In the genomic region with DNA sequence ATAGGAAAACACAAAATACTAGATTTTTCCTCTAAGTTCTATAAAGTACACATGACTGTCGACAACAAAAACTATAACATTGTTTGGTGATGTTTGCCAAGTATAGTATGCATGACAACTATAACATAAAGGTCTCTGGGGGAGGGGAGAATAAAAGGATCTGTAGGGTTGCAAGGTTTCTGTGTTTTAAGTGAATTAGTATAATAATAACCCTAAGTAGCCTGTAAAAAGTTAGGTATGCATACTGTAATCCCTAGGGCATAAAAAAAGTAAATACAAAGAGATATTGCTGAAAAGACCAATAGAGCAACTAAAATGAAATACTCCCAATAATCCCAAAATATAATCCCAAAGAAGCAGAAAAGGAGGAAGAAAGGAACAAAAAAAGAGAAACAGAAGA, we compare ENCODE assay signal across 26 cellular contexts. TPM values are rescaled to one million over a fixed set of nuclear protein-coding genes. Genes with fewer than 3 reads are reported as not detected.
DNase-seq lines count a peak whose midpoint lies in the region; ATAC-seq, FAIRE-seq and TF ChIP-seq lines count a peak whose summit lies in the region.
"Had no signal": no experiment of that assay in that cellular context is flagged by ENCODE, and none has a peak within 500 bp of the region (broad histone marks: within the 10 kb centered on the region; RNA-seq: fewer than 3 reads in every experiment).

No MANE protein-coding gene starts in this region.

- no peak for ATAC-seq in activated T-cell treated with anti-CD3 and anti-CD28 coated beads, Interleukin-2, amount 50 U/mL, for 72 hours (replicated peaks in 1 of 2)
- ATAC-seq in activated T-cell treated with anti-CD3 and anti-CD28 coated beads, Interleukin-2, amount 50 U/mL, for 4 hours: no peak
- no peak for ATAC-seq in central memory CD8-positive, alpha-beta T cell (replicated peaks; ENCODE audit: extremely low read depth, poor library complexity, severe bottlenecking)
- no peak for ATAC-seq in stimulated activated effector memory CD8-positive, alpha-beta T cell treated with anti-CD3 and anti-CD28 coated beads, Interleukin-12 subunit alpha, Interleukin-12 subunit beta, amount 100 ng/mL, for 72 hours
- ATAC-seq: PC-3, SK-N-SH treated with all-trans-retinoic acid at 6 μM for 48 hours had no signal

- FAIRE-seq in D721Med (lab: Jason Lieb, UNC): no peak
- FAIRE-seq: H54, HTR-8/SVneo had no signal

- peak overlapping the region; percentile 39 for H3K27ac Mint-ChIP-seq in activated T-cell treated with anti-CD3 and anti-CD28 coated beads, Interleukin-2, amount 50 U/mL, for 72 hours
- H3K27ac Mint-ChIP-seq in central memory CD8-positive, alpha-beta T cell (ENCODE audit: low read depth): peak overlapping the region; percentile 17
- peak overlapping the region; percentile 0 for H3K27ac Mint-ChIP-seq in stimulated activated effector memory CD8-positive, alpha-beta T cell treated with anti-CD3 and anti-CD28 coated beads, Interleukin-12 subunit alpha, Interleukin-12 subunit beta, amount 100 ng/mL, for 72 hours

- H3K4me3 ChIP-seq in HUES64 (ENCODE audit: low read length): peak overlapping the region; percentile 13; the same call in 1 of the 2 replicates

- peak overlapping the region in 1 of 2 donors; percentile 6 for H3K4me3 Mint-ChIP-seq in activated T-cell treated with anti-CD3 and anti-CD28 coated beads, Interleukin-2, amount 50 U/mL, for 72 hours
- no peak overlapping the region for H3K4me3 Mint-ChIP-seq in activated T-cell treated with anti-CD3 and anti-CD28 coated beads, Interleukin-2, amount 50 U/mL, for 4 hours
- no peak overlapping the region for H3K4me3 Mint-ChIP-seq in central memory CD8-positive, alpha-beta T cell
- no peak overlapping the region for H3K4me3 Mint-ChIP-seq in stimulated activated effector memory CD8-positive, alpha-beta T cell treated with anti-CD3 and anti-CD28 coated beads, Interleukin-12 subunit alpha, Interleukin-12 subunit beta, amount 100 ng/mL, for 72 hours

- H3K9me3 Mint-ChIP-seq in activated T-cell treated with anti-CD3 and anti-CD28 coated beads, Interleukin-2, amount 50 U/mL, for 72 hours: no peaks in the 10 kb centered on the region
- H3K9me3 Mint-ChIP-seq in activated T-cell treated with anti-CD3 and anti-CD28 coated beads, Interleukin-2, amount 50 U/mL, for 4 hours: no peaks in the 10 kb centered on the region
- no peaks in the 10 kb centered on the region for H3K9me3 Mint-ChIP-seq in central memory CD8-positive, alpha-beta T cell
- H3K9me3 Mint-ChIP-seq in stimulated activated effector memory CD8-positive, alpha-beta T cell treated with anti-CD3 and anti-CD28 coated beads, Interleukin-12 subunit alpha, Interleukin-12 subunit beta, amount 100 ng/mL, for 72 hours: peaks cover 3% of the 10 kb centered on the region
- H3K9me3 Mint-ChIP-seq: CD8-positive, alpha-beta memory T cell had no signal

- 0 out of 2 replicates have a peak overlapping the region, but pooled peaks have one; percentile 17 for H3K9ac ChIP-seq in HUES64 (ENCODE audit: low read depth, low read length)

- no peaks in the 10 kb centered on the region for H3K36me3 ChIP-seq in HUES64 (ENCODE audit: insufficient read depth, low read length)

- H3K27me3 Mint-ChIP-seq in activated T-cell treated with anti-CD3 and anti-CD28 coated beads, Interleukin-2, amount 50 U/mL, for 72 hours (ENCODE audit: low read depth): no peaks in the 10 kb centered on the region
- no peaks in the 10 kb centered on the region for H3K27me3 Mint-ChIP-seq in activated T-cell treated with anti-CD3 and anti-CD28 coated beads, Interleukin-2, amount 50 U/mL, for 4 hours (ENCODE audit: low read depth)
- no peaks in the 10 kb centered on the region for H3K27me3 Mint-ChIP-seq in central memory CD8-positive, alpha-beta T cell
- H3K27me3 Mint-ChIP-seq: CD8-positive, alpha-beta memory T cell had no signal

- H3K4me1 ChIP-seq in HUES64 (ENCODE audit: insufficient read depth, low read length): peaks cover 45% of the 10 kb centered on the region
- H3K4me1 ChIP-seq: BE2C had no signal

- H3K9me3 ChIP-seq in HUES64 (ENCODE audit: insufficient read depth, low read depth, low read length): no peaks in the 10 kb centered on the region
- H3K9me3 ChIP-seq: BE2C had no signal

- H3K4me1 Mint-ChIP-seq in activated T-cell treated with anti-CD3 and anti-CD28 coated beads, Interleukin-2, amount 50 U/mL, for 72 hours (ENCODE audit: low read depth): peaks cover 89% of the 10 kb centered on the region
- peaks cover 90% of the 10 kb centered on the region for H3K4me1 Mint-ChIP-seq in activated T-cell treated with anti-CD3 and anti-CD28 coated beads, Interleukin-2, amount 50 U/mL, for 4 hours (ENCODE audit: low read depth)
- peaks cover 92% of the 10 kb centered on the region for H3K4me1 Mint-ChIP-seq in central memory CD8-positive, alpha-beta T cell
- H3K4me1 Mint-ChIP-seq in stimulated activated effector memory CD8-positive, alpha-beta T cell treated with anti-CD3 and anti-CD28 coated beads, Interleukin-12 subunit alpha, Interleukin-12 subunit beta, amount 100 ng/mL, for 72 hours: peaks cover 86% of the 10 kb centered on the region

- TF ChIP-seq CTCF in D721Med (IDR thresholded peaks at IDR 0.05; ENCODE audit: insufficient read depth, missing control alignments): no peak

- no peak for DNase-seq in activated T-cell treated with anti-CD3 and anti-CD28 coated beads, Interleukin-2, amount 50 U/mL, for 72 hours
- no peak for DNase-seq in activated T-cell treated with anti-CD3 and anti-CD28 coated beads, Interleukin-2, amount 50 U/mL, for 4 hours
- no peak for DNase-seq in central memory CD8-positive, alpha-beta T cell (ENCODE audit: low spot score in 2 of 2)
- no peak for DNase-seq in stimulated activated effector memory CD8-positive, alpha-beta T cell treated with anti-CD3 and anti-CD28 coated beads, Interleukin-12 subunit alpha, Interleukin-12 subunit beta, amount 100 ng/mL, for 72 hours (ENCODE audit: low spot score in 2 of 2)
- no peak for DNase-seq in stimulated activated CD4-positive, alpha-beta T cell treated with anti-CD3 and anti-CD28 coated beads, Interleukin-12 subunit alpha, Interleukin-12 subunit beta, amount 100 ng/mL, for 4 hours
- no peak for DNase-seq in NCI-H128 (lab: John Stamatoyannopoulos, UW; ENCODE audit: unreplicated experiment)
- no peak for DNase-seq in D721Med (ENCODE audit: insufficient read length, low spot score)
- DNase-seq: 8988T; BE2C; CD8-positive, alpha-beta memory T cell; DMS79; KBM-7; NCI-H1105 treated with DMSO at 0.1 percent for 48 hours; NCI-H187; NCI-H2107; NCI-H2227 treated with DMSO at 0.1 percent for 48 hours; NCI-H510A treated with DMSO at 0.1 percent for 48 hours; NCI-H82; PC-3; RPMI8226; SIG-M5 had no signal

- H3K36me3 Mint-ChIP-seq in activated T-cell treated with anti-CD3 and anti-CD28 coated beads, Interleukin-2, amount 50 U/mL, for 72 hours (ENCODE audit: insufficient read depth in 2 of 2): peaks cover 0 to 3% of the 10 kb centered on the region in 2 donors
- peaks cover 2% of the 10 kb centered on the region for H3K36me3 Mint-ChIP-seq in activated T-cell treated with anti-CD3 and anti-CD28 coated beads, Interleukin-2, amount 50 U/mL, for 4 hours (ENCODE audit: insufficient read depth)
- peaks cover 7% of the 10 kb centered on the region for H3K36me3 Mint-ChIP-seq in central memory CD8-positive, alpha-beta T cell (ENCODE audit: insufficient read depth)
- H3K36me3 Mint-ChIP-seq in stimulated activated effector memory CD8-positive, alpha-beta T cell treated with anti-CD3 and anti-CD28 coated beads, Interleukin-12 subunit alpha, Interleukin-12 subunit beta, amount 100 ng/mL, for 72 hours: no peaks in the 10 kb centered on the region

- H3K27ac ChIP-seq in HUES64 (ENCODE audit: low read depth, low read length): peak overlapping the region; percentile 77; the same call in 1 of the 2 replicates
- H3K27ac ChIP-seq: HL-60 had no signal

- WGBS in HUES64: no CpG with 5 or more reads among the region's 1 CpG

- H3K27me3 ChIP-seq in HUES64 (ENCODE audit: insufficient read depth, low read length): no peaks in the 10 kb centered on the region
- H3K27me3 ChIP-seq: BE2C had no signal

RNA-seq across cellular contexts. Expression of a gene that starts 14.6 kb away (rescaled TPM):
- 10 to 100 TPM; 86.6 to 88.0 TPM for total RNA-seq in activated T-cell treated with anti-CD3 and anti-CD28 coated beads, Interleukin-2, amount 50 U/mL, for 72 hours
- total RNA-seq in activated T-cell treated with anti-CD3 and anti-CD28 coated beads, Interleukin-2, amount 50 U/mL, for 4 hours: 10 to 100 TPM; 81.1 to 96.0 (median 88.3) TPM
- polyA plus RNA-seq in HUES64 (2013, experiment 1 of 2): 19.3 TPM
- 20.7 TPM for polyA plus RNA-seq in HUES64 (2013, experiment 2 of 2)
